2 cellular contexts compared by ENCODE assay signal in genomic region chr5:126675338-126675737, GRCh38.
TF ChIP-seq lines count a peak whose summit lies in the region.

No MANE protein-coding gene starts in this region.

TF ChIP-seq in GM23338, 12 proteins besides CTCF, POLR2A, EP300 and RAD21:
- TF ChIP-seq ETS1 (IDR thresholded peaks at IDR 0.05) (no peak), JUNB (IDR thresholded peaks at IDR 0.05; ENCODE audit: unreplicated experiment) (no peak), NANOG (IDR thresholded peaks at IDR 0.05; ENCODE audit: borderline replicate concordance) (no peak), ZNF114 (CRISPR knock-in tag; IDR thresholded peaks at IDR 0.05) (no peak), CREB1 (CRISPR knock-in tag; IDR thresholded peaks at IDR 0.05; ENCODE audit: low read depth) (no peak), EZH2phosphoT487 (IDR thresholded peaks at IDR 0.05; ENCODE audit: unreplicated experiment) (no peak), POLR2AphosphoS5 (IDR thresholded peaks at IDR 0.05; ENCODE audit: low read depth) (no peak)
- TF ChIP-seq, protein P1, sequence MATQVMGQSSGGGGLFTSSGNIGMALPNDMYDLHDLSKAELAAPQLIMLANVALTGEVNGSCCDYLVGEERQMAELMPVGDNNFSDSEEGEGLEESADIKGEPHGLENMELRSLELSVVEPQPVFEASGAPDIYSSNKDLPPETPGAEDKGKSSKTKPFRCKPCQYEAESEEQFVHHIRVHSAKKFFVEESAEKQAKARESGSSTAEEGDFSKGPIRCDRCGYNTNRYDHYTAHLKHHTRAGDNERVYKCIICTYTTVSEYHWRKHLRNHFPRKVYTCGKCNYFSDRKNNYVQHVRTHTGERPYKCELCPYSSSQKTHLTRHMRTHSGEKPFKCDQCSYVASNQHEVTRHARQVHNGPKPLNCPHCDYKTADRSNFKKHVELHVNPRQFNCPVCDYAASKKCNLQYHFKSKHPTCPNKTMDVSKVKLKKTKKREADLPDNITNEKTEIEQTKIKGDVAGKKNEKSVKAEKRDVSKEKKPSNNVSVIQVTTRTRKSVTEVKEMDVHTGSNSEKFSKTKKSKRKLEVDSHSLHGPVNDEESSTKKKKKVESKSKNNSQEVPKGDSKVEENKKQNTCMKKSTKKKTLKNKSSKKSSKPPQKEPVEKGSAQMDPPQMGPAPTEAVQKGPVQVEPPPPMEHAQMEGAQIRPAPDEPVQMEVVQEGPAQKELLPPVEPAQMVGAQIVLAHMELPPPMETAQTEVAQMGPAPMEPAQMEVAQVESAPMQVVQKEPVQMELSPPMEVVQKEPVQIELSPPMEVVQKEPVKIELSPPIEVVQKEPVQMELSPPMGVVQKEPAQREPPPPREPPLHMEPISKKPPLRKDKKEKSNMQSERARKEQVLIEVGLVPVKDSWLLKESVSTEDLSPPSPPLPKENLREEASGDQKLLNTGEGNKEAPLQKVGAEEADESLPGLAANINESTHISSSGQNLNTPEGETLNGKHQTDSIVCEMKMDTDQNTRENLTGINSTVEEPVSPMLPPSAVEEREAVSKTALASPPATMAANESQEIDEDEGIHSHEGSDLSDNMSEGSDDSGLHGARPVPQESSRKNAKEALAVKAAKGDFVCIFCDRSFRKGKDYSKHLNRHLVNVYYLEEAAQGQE (IDR thresholded peaks at IDR 0.05; ENCODE audit: unreplicated experiment) = no peak

TF ChIP-seq in H1, 55 proteins besides CTCF, POLR2A, EP300 and RAD21 (continued from another document):
- TF ChIP-seq SP4 (IDR thresholded peaks at IDR 0.05; ENCODE audit: low read length) (no peak), PHF8 (conservative IDR thresholded peaks at IDR 0.05; ENCODE audit: low read depth, low read length) (no peak), JUND (IDR thresholded peaks at IDR 0.05; ENCODE audit: low read length) (no peak), ASH2L (IDR thresholded peaks at IDR 0.05; ENCODE audit: low read length) (no peak), KDM4A (IDR thresholded peaks at IDR 0.05; ENCODE audit: low read depth, low read length, severe bottlenecking) (no peak), SP2 (IDR thresholded peaks at IDR 0.05; ENCODE audit: low read length) (no peak), YY1 (IDR thresholded peaks at IDR 0.05; ENCODE audit: low read depth, low read length) (no peak), TCF12 (IDR thresholded peaks at IDR 0.05; ENCODE audit: low read depth, low read length) (no peak), TAF7 (optimal IDR thresholded peaks at IDR 0.05; ENCODE audit: borderline replicate concordance, low read depth, low read length) (no peak), CTBP2 (IDR thresholded peaks at IDR 0.05; ENCODE audit: borderline replicate concordance, insufficient read depth, insufficient read length, low read length) (no peak), HDAC2 (IDR thresholded peaks at IDR 0.05; ENCODE audit: borderline replicate concordance in 1 of 2, low read depth in 2 of 2, low read length in 2 of 2) (no peak)
- TF ChIP-seq, protein P2, sequence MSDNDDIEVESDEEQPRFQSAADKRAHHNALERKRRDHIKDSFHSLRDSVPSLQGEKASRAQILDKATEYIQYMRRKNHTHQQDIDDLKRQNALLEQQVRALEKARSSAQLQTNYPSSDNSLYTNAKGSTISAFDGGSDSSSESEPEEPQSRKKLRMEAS (IDR thresholded peaks at IDR 0.05) = no peak
